2 cellular contexts compared by ENCODE assay signal in genomic region chr1:197200468-197200899, GRCh38.
TF ChIP-seq lines count a peak whose summit lies in the region.

No MANE protein-coding gene starts in this region.

TF ChIP-seq in SK-N-SH, 30 proteins besides CTCF, POLR2A, EP300 and RAD21:
- TF ChIP-seq MXI1 (IDR thresholded peaks at IDR 0.05; ENCODE audit: low read depth, low read length) (0 out of 2 replicates have a peak, but pooled peaks have one; percentile 15), SMC3 (IDR thresholded peaks at IDR 0.05; ENCODE audit: low read depth, low read length) (no peak), YY1 (IDR thresholded peaks at IDR 0.05; ENCODE audit: low read depth) (0 out of 2 replicates have a peak, but pooled peaks have one; percentile 46), ZBTB33 (IDR thresholded peaks at IDR 0.05; ENCODE audit: borderline replicate concordance, low read depth) (no peak), ELF1 (IDR thresholded peaks at IDR 0.05) (no peak), MAX (IDR thresholded peaks at IDR 0.05; ENCODE audit: low read depth) (0 out of 2 replicates have a peak, but pooled peaks have one; percentile 38), GATA2 (CRISPR knock-in tag; IDR thresholded peaks at IDR 0.05) (no peak), FOXJ3 (CRISPR knock-in tag; IDR thresholded peaks at IDR 0.05) (no peak)

TF ChIP-seq in H1, 55 proteins besides CTCF, POLR2A, EP300 and RAD21:
- no peak for TF ChIP-seq SUZ12 (IDR thresholded peaks at IDR 0.05; ENCODE audit: low read length)
- TF ChIP-seq SIN3A (conservative IDR thresholded peaks at IDR 0.05 in 1 of 2, IDR thresholded peaks at IDR 0.05 in 1 of 2; ENCODE audit: low read depth in 1 of 2, low read length in 2 of 2), result no peak
- no peak for TF ChIP-seq TEAD4 (IDR thresholded peaks at IDR 0.05; ENCODE audit: low read depth, low read length)
